31 cellular contexts compared by ENCODE assay signal in the genomic region with DNA sequence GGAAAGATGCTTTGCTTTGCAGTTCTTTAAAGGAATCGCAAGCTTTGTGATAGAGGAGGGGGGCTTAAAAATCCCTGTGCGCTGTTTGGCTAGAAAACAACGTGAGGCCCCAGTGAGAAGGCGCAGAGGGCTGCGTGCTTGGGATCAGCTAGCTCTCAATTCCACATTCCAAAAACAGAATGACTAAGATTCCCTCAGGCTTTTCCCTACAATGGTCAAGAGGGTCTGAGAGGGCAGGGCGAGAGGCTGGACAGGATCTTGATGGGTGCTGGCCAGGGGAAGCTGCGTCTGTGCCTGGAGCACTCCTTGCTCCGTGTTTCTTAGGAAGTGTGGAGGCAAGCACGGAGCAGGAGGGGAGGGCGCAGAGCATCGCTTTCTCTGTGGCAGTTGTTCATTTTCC.
"Had no signal": no experiment of that assay in that cellular context is flagged by ENCODE, and none has a peak within 500 bp of the region (broad histone marks: within the 10 kb centered on the region; RNA-seq: fewer than 3 reads in every experiment).

No MANE protein-coding gene starts in this region.

- H3K9me3 ChIP-seq: adrenal gland, body of pancreas, gastroesophageal sphincter, psoas muscle, sigmoid colon, upper lobe of right lung had no signal

- H3K79me2 ChIP-seq: parathyroid adenoma had no signal

- FAIRE-seq: kidney, small intestine had no signal

- H3K4me3 ChIP-seq: adrenal gland, body of pancreas, coronary artery, dorsolateral prefrontal cortex, gastroesophageal sphincter, psoas muscle, sigmoid colon, upper lobe of right lung had no signal

- H3K9ac ChIP-seq: parathyroid adenoma had no signal

- H3K27ac ChIP-seq: adrenal gland, body of pancreas, coronary artery, dorsolateral prefrontal cortex, gastroesophageal sphincter, parathyroid adenoma, psoas muscle, sigmoid colon, upper lobe of right lung, WERI-Rb-1 had no signal

- H3K4me1 ChIP-seq: adrenal gland, body of pancreas, gastroesophageal sphincter, parathyroid adenoma, psoas muscle, sigmoid colon, upper lobe of right lung had no signal

- DNase-seq: activated CD4-positive, alpha-beta T cell treated with anti-CD3 and anti-CD28 coated beads for 48 hours; activated CD4-positive, alpha-beta T cell treated with anti-CD3 and anti-CD28 coated beads, Interleukin-2, amount 50 U/mL, for 48 hours; activated CD8-positive, alpha-beta memory T cell treated with anti-CD3 and anti-CD28 coated beads for 24 hours; activated effector memory CD4-positive, alpha-beta T cell treated with Interleukin-2 at 50 U/mL for 16 hours; activated naive CD4-positive, alpha-beta T cell treated with Interleukin-2 at 50 U/mL for 16 hours; adrenal gland; aorta; body of pancreas; cerebellar nuclear complex; dorsolateral prefrontal cortex; effector memory CD4-positive, alpha-beta T cell; erythroblast; hippocampal formation; kidney; left colon; naive B cell; nephron progenitor cell; nucleus accumbens; psoas muscle; sigmoid colon; small intestine; stimulated activated CD4-positive, alpha-beta T cell treated with anti-CD3 and anti-CD28 coated beads, Interleukin-4, amount 100 ng/mL, for 24 hours; substantia nigra; T1000; upper lobe of right lung; WERI-Rb-1 had no signal

- H3K36me3 ChIP-seq: adrenal gland, gastroesophageal sphincter, sigmoid colon, upper lobe of right lung, WERI-Rb-1 had no signal

- ATAC-seq: activated CD4-positive, CD25-positive, alpha-beta regulatory T cell treated with anti-CD3 and anti-CD28 coated beads, Interleukin-2, amount 50 U/mL, for 24 hours; body of pancreas; gastroesophageal sphincter; left colon; psoas muscle; stimulated activated effector memory CD8-positive, alpha-beta T cell treated with anti-CD3 and anti-CD28 coated beads, Interleukin-12 subunit alpha, Interleukin-12 subunit beta, amount 100 ng/mL, for 72 hours; upper lobe of right lung had no signal

- H2AFZ ChIP-seq: parathyroid adenoma had no signal

- H3K27me3 ChIP-seq: adrenal gland, body of pancreas, dorsolateral prefrontal cortex, gastroesophageal sphincter, sigmoid colon, upper lobe of right lung had no signal
